ENCODE assay signal across 31 cellular contexts in genomic region chr1:41078616-41079015, GRCh38.
"Had no signal": no experiment of that assay in that cellular context is flagged by ENCODE, and none has a peak within 500 bp of the region (broad histone marks: within the 10 kb centered on the region; RNA-seq: fewer than 3 reads in every experiment).

No MANE protein-coding gene starts in this region.

- H3K27ac ChIP-seq: adrenal gland, body of pancreas, brain microvascular endothelial cell, breast epithelium, VCaP had no signal

- H3K4me1 ChIP-seq: adrenal gland, body of pancreas, breast epithelium had no signal

- H3K4me3 ChIP-seq: adrenal gland, body of pancreas, breast epithelium had no signal

- DNase-seq: activated B cell treated with CpG ODN at 0.5 μM for 24 hours; activated CD4-positive, alpha-beta memory T cell treated with anti-CD3 and anti-CD28 coated beads for 36 hours; activated CD4-positive, alpha-beta T cell treated with anti-CD3 and anti-CD28 coated beads for 4 hours; activated CD4-positive, alpha-beta T cell treated with anti-CD3 and anti-CD28 coated beads, Interleukin-2, amount 10 ng/mL, durations not matched to agents 24 days and 14 days; activated CD4-positive, alpha-beta T cell treated with anti-CD3 and anti-CD28 coated beads, Interleukin-2, amount 50 U/mL, for 1 hour; activated CD4-positive, alpha-beta T cell treated with anti-CD3 and anti-CD28 coated beads, Interleukin-2, amount 50 U/mL, for 4 hours; activated CD4-positive, CD25-positive, alpha-beta regulatory T cell treated with anti-CD3 and anti-CD28 coated beads, Interleukin-2, amount 50 U/mL, for 72 hours; activated CD8-positive, alpha-beta memory T cell treated with anti-CD3 and anti-CD28 coated beads, Interleukin-2, amount 50 U/mL, for 4 hours; activated CD8-positive, alpha-beta T cell treated with anti-CD3 and anti-CD28 coated beads for 36 hours; activated effector memory CD4-positive, alpha-beta T cell treated with anti-CD3 and anti-CD28 coated beads, Interleukin-2, amount 50 U/mL, for 16 hours; activated gamma-delta T cell treated with Interleukin-2 at 50 U/mL for 16 hours; activated naive CD4-positive, alpha-beta T cell; activated naive CD4-positive, alpha-beta T cell treated with anti-CD3 and anti-CD28 coated beads for 36 hours; activated naive CD4-positive, alpha-beta T cell treated with anti-CD3 and anti-CD28 coated beads, Interleukin-2, amount 50 U/mL, for 16 hours; activated naive CD8-positive, alpha-beta T cell treated with anti-CD3 and anti-CD28 coated beads for 36 hours; activated T-cell treated with anti-CD3 and anti-CD28 coated beads for 4 hours; activated T-cell treated with anti-CD3 and anti-CD28 coated beads, Interleukin-2, amount 50 U/mL, for 1 hour; activated T-cell treated with anti-CD3 and anti-CD28 coated beads, Interleukin-2, amount 50 U/mL, for 4 hours; activated T-cell treated with anti-CD3 and anti-CD28 coated beads, Interleukin-2, amount 50 U/mL, for 72 hours; adrenal gland; amniotic stem cell; aorta; body of pancreas; brain microvascular endothelial cell; central memory CD4-positive, alpha-beta T cell; T-cell; T-helper 17 cell had no signal

- H3K9me3 ChIP-seq: adrenal gland, breast epithelium had no signal

- H3K27me3 ChIP-seq: adrenal gland, body of pancreas, brain microvascular endothelial cell, breast epithelium had no signal

- H3K36me3 ChIP-seq: adrenal gland, brain microvascular endothelial cell, breast epithelium had no signal

- FAIRE-seq: astrocyte, TTC549 had no signal
